17 cellular contexts compared by ENCODE assay signal in genomic region chr15:28987337-28987736, GRCh38.
DNase-seq lines count a peak whose midpoint lies in the region; ATAC-seq and TF ChIP-seq lines count a peak whose summit lies in the region.
"Had no signal": no experiment of that assay in that cellular context is flagged by ENCODE, and none has a peak within 500 bp of the region (broad histone marks: within the 10 kb centered on the region; RNA-seq: fewer than 3 reads in every experiment).

No MANE protein-coding gene starts in this region.

- TF ChIP-seq CTCF in esophagus muscularis mucosa (IDR thresholded peaks at IDR 0.05) = no peak

- H3K4me3 ChIP-seq in esophagus muscularis mucosa (no peak overlapping the region), MG63 (no peak overlapping the region)
- H3K4me3 ChIP-seq: BLaER1 had no signal

- peaks cover 7% of the 10 kb centered on the region for H3K9me3 Mint-ChIP-seq in activated CD4-positive, alpha-beta memory T cell treated with anti-CD3 and anti-CD28 coated beads for 36 hours
- H3K9me3 Mint-ChIP-seq in activated CD4-positive, alpha-beta memory T cell treated with anti-CD3 and anti-CD28 coated beads, Interleukin-2, amount 10 ng/mL, durations not matched to agents 7 days and 5 days = no peaks in the 10 kb centered on the region
- H3K9me3 Mint-ChIP-seq: CD8-positive, alpha-beta memory T cell had no signal

- no peak for TF ChIP-seq EP300 in esophagus muscularis mucosa (IDR thresholded peaks at IDR 0.05)

- no peak overlapping the region for H3K4me3 Mint-ChIP-seq in activated CD4-positive, alpha-beta memory T cell treated with anti-CD3 and anti-CD28 coated beads for 36 hours
- no peak overlapping the region for H3K4me3 Mint-ChIP-seq in activated CD4-positive, alpha-beta memory T cell treated with anti-CD3 and anti-CD28 coated beads, Interleukin-2, amount 10 ng/mL, durations not matched to agents 7 days and 5 days
- H3K4me3 Mint-ChIP-seq: IgD-negative memory B cell had no signal

- no peak for ATAC-seq in HG02798 (IDR thresholded peaks at IDR 0.05; ENCODE audit: poor library complexity, unreplicated experiment)

- H3K27me3 ChIP-seq in esophagus muscularis mucosa = no peaks in the 10 kb centered on the region
- H3K27me3 ChIP-seq in MG63 = no peaks in the 10 kb centered on the region
- H3K27me3 ChIP-seq: BLaER1 had no signal

- CTCF ChIA-PET in activated CD4-positive, alpha-beta memory T cell treated with anti-CD3 and anti-CD28 coated beads for 36 hours (lab: Charles Lee) = interaction anchor here (1.5 to 1.6 kb wide), 2 partner anchors 103 to 115 kb away, joined by 3 to 6 read pairs; no protein-coding TSS in a partner anchor
- CTCF ChIA-PET in activated CD4-positive, alpha-beta memory T cell treated with anti-CD3 and anti-CD28 coated beads, Interleukin-2, amount 10 ng/mL, durations not matched to agents 7 days and 5 days (lab: Charles Lee) = no interaction called here

- no peaks in the 10 kb centered on the region for H3K27me3 Mint-ChIP-seq in activated CD4-positive, alpha-beta memory T cell treated with anti-CD3 and anti-CD28 coated beads for 36 hours
- H3K27me3 Mint-ChIP-seq in activated CD4-positive, alpha-beta memory T cell treated with anti-CD3 and anti-CD28 coated beads, Interleukin-2, amount 10 ng/mL, durations not matched to agents 7 days and 5 days = no peaks in the 10 kb centered on the region
- H3K27me3 Mint-ChIP-seq: CD8-positive, alpha-beta memory T cell; IgD-negative memory B cell had no signal

- peaks cover 11% of the 10 kb centered on the region for H3K4me1 Mint-ChIP-seq in activated CD4-positive, alpha-beta memory T cell treated with anti-CD3 and anti-CD28 coated beads for 36 hours (ENCODE audit: low read depth)
- no peaks in the 10 kb centered on the region for H3K4me1 Mint-ChIP-seq in activated CD4-positive, alpha-beta memory T cell treated with anti-CD3 and anti-CD28 coated beads, Interleukin-2, amount 10 ng/mL, durations not matched to agents 7 days and 5 days
- H3K4me1 Mint-ChIP-seq: IgD-negative memory B cell had no signal

- POLR2A ChIA-PET in activated CD4-positive, alpha-beta memory T cell treated with anti-CD3 and anti-CD28 coated beads for 36 hours (lab: Charles Lee) = no interaction called here
- POLR2A ChIA-PET in activated CD4-positive, alpha-beta memory T cell treated with anti-CD3 and anti-CD28 coated beads, Interleukin-2, amount 10 ng/mL, durations not matched to agents 7 days and 5 days (lab: Charles Lee) = no interaction called here

- no peaks in the 10 kb centered on the region for H3K36me3 Mint-ChIP-seq in activated CD4-positive, alpha-beta memory T cell treated with anti-CD3 and anti-CD28 coated beads for 36 hours
- no peaks in the 10 kb centered on the region for H3K36me3 Mint-ChIP-seq in activated CD4-positive, alpha-beta memory T cell treated with anti-CD3 and anti-CD28 coated beads, Interleukin-2, amount 10 ng/mL, durations not matched to agents 7 days and 5 days (ENCODE audit: low read depth)
- H3K36me3 Mint-ChIP-seq: IgD-negative memory B cell had no signal

- no peaks in the 10 kb centered on the region for H3K36me3 ChIP-seq in esophagus muscularis mucosa
- no peaks in the 10 kb centered on the region for H3K36me3 ChIP-seq in MG63
- H3K36me3 ChIP-seq: BLaER1 had no signal

- 92% methylated on average over 4 of the region's 4 CpGs for WGBS in esophagus muscularis mucosa

- H3K27ac Mint-ChIP-seq in activated CD4-positive, alpha-beta memory T cell treated with anti-CD3 and anti-CD28 coated beads for 36 hours = no peak overlapping the region
- H3K27ac Mint-ChIP-seq in activated CD4-positive, alpha-beta memory T cell treated with anti-CD3 and anti-CD28 coated beads, Interleukin-2, amount 10 ng/mL, durations not matched to agents 7 days and 5 days = no peak overlapping the region
- H3K27ac Mint-ChIP-seq: IgD-negative memory B cell had no signal

- H3K4me1 ChIP-seq in esophagus muscularis mucosa = peaks cover 0 to 21% (median 11%) of the 10 kb centered on the region in 4 donors

- no peak for TF ChIP-seq POLR2A in esophagus muscularis mucosa (IDR thresholded peaks at IDR 0.05; ENCODE audit: low read depth)

- intact Hi-C loops in activated CD4-positive, alpha-beta memory T cell treated with anti-CD3 and anti-CD28 coated beads for 36 hours (cut with micrococcal nuclease) = loop anchor here (5.0 kb wide), 1 partner anchor 105 kb away; no protein-coding TSS in a partner anchor
- intact Hi-C loops in esophagus muscularis mucosa (cut with DNase I) = no loop called here

- H3K27ac ChIP-seq in esophagus muscularis mucosa (replicated peaks in 1 of 4) = no peak overlapping the region
- H3K27ac ChIP-seq: BLaER1 had no signal

- DNase-seq in activated CD4-positive, alpha-beta memory T cell treated with anti-CD3 and anti-CD28 coated beads for 36 hours = peak; percentile 29
- no peak for DNase-seq in activated CD4-positive, alpha-beta memory T cell treated with anti-CD3 and anti-CD28 coated beads, Interleukin-2, amount 10 ng/mL, durations not matched to agents 7 days and 5 days
- peak; percentile 27 for DNase-seq in stimulated activated CD4-positive, alpha-beta T cell treated with anti-CD3 and anti-CD28 coated beads, Interleukin-1b, Interleukin-23, amount 100 ng/mL, for 48 hours
- no peak for DNase-seq in stimulated activated CD4-positive, alpha-beta T cell treated with anti-CD3 and anti-CD28 coated beads, Interleukin-4, amount 100 ng/mL, for 1 hour
- DNase-seq in esophagus muscularis mucosa (ENCODE audit: extremely low spot score) (peak; percentile 86), MG63 (no peak)
- DNase-seq: CD8-positive, alpha-beta memory T cell; DMS79; H7; Kasumi-1; MV-4-11; NCI-H1417; NCI-H1930; NCI-H69 had no signal

- H3K9me3 ChIP-seq in esophagus muscularis mucosa (no peaks in the 10 kb centered on the region), MG63 (no peaks in the 10 kb centered on the region)
- H3K9me3 ChIP-seq: BLaER1 had no signal

Comparison
In these comparisons a context has a peak if more than half of its experiments do, and no peak if none do; other contexts are left out.
1. DNase-seq: peak in activated CD4-positive, alpha-beta memory T cell treated with anti-CD3 and anti-CD28 coated beads for 36 hours (single experiment), stimulated activated CD4-positive, alpha-beta T cell treated with anti-CD3 and anti-CD28 coated beads, Interleukin-1b, Interleukin-23, amount 100 ng/mL, for 48 hours (single experiment) and esophagus muscularis mucosa (single experiment); none in activated CD4-positive, alpha-beta memory T cell treated with anti-CD3 and anti-CD28 coated beads, Interleukin-2, amount 10 ng/mL, durations not matched to agents 7 days and 5 days (single experiment), stimulated activated CD4-positive, alpha-beta T cell treated with anti-CD3 and anti-CD28 coated beads, Interleukin-4, amount 100 ng/mL, for 1 hour (single experiment) and MG63 (single experiment).